1 cellular context compared by ENCODE assay signal in genomic region chrX:2391869-2392606, GRCh38.
TF ChIP-seq lines count a peak whose summit lies in the region.

No MANE protein-coding gene starts in this region.

TF ChIP-seq in HepG2, 621 proteins besides CTCF, POLR2A, EP300 and RAD21 (continued from another document):
- 0 out of 2 replicates have a peak, but pooled peaks have one; percentile 41 for TF ChIP-seq ZNF644 (CRISPR knock-in tag; IDR thresholded peaks at IDR 0.05; ENCODE audit: low read depth)
